ENCODE assay signal across 8 cellular contexts in genomic region chr1:206782448-206782847, GRCh38.
DNase-seq lines count a peak whose midpoint lies in the region; ATAC-seq, FAIRE-seq and TF ChIP-seq lines count a peak whose summit lies in the region.

No MANE protein-coding gene starts in this region.

- no peak for TF ChIP-seq CTCF in brain microvascular endothelial cell (IDR thresholded peaks at IDR 0.05; ENCODE audit: low read depth, low read length, missing control alignments)

- H3K36me3 ChIP-seq in brain microvascular endothelial cell (replicated peaks) = no peaks in the 10 kb centered on the region

- ATAC-seq in GM21367 (IDR thresholded peaks at IDR 0.05; ENCODE audit: unreplicated experiment) (peak; percentile 46), HG03139 (IDR thresholded peaks at IDR 0.05; ENCODE audit: unreplicated experiment) (peak; percentile 67)

- no peaks in the 10 kb centered on the region for H3K9me3 Mint-ChIP-seq in activated naive CD8-positive, alpha-beta T cell (ENCODE audit: low read depth)

- H3K4me3 Mint-ChIP-seq in activated naive CD8-positive, alpha-beta T cell = peak overlapping the region; percentile 43

- DNase-seq in GM18507 (ENCODE audit: extremely low spot score, insufficient read length, low read depth) = peak; percentile 60
- DNase-seq in NCI-H526 treated with DMSO at 0.1 percent for 48 hours (lab: John Stamatoyannopoulos, UW) = no peak
- no peak for DNase-seq in brain microvascular endothelial cell
- no peak for DNase-seq in SHP77 (lab: John Stamatoyannopoulos, UW)
- no peak for DNase-seq in NCI-H524 treated with DMSO at 0.1 percent for 48 hours (lab: John Stamatoyannopoulos, UW)

- peaks cover 2% of the 10 kb centered on the region for H3K36me3 Mint-ChIP-seq in activated naive CD8-positive, alpha-beta T cell

- H3K27ac Mint-ChIP-seq in activated naive CD8-positive, alpha-beta T cell = no peak overlapping the region

- H3K4me1 Mint-ChIP-seq in activated naive CD8-positive, alpha-beta T cell (ENCODE audit: low read depth) = peaks cover 57% of the 10 kb centered on the region

- H3K27me3 ChIP-seq in brain microvascular endothelial cell (replicated peaks) = peaks cover 9% of the 10 kb centered on the region

- no peak overlapping the region for H3K27ac ChIP-seq in brain microvascular endothelial cell

- peak; percentile 93 for FAIRE-seq in GM18507 (lab: Jason Lieb, UNC)

- in situ Hi-C loops in brain microvascular endothelial cell (cut with HindIII; ENCODE audit: low pct_ligation_motif_present, low sequenced_read_pairs) = no loop called here

- no peaks in the 10 kb centered on the region for H3K27me3 Mint-ChIP-seq in activated naive CD8-positive, alpha-beta T cell

- H3K4me3 ChIP-seq in brain microvascular endothelial cell (ENCODE audit: low read depth, low read length) = no peak overlapping the region
